In the genomic region with DNA sequence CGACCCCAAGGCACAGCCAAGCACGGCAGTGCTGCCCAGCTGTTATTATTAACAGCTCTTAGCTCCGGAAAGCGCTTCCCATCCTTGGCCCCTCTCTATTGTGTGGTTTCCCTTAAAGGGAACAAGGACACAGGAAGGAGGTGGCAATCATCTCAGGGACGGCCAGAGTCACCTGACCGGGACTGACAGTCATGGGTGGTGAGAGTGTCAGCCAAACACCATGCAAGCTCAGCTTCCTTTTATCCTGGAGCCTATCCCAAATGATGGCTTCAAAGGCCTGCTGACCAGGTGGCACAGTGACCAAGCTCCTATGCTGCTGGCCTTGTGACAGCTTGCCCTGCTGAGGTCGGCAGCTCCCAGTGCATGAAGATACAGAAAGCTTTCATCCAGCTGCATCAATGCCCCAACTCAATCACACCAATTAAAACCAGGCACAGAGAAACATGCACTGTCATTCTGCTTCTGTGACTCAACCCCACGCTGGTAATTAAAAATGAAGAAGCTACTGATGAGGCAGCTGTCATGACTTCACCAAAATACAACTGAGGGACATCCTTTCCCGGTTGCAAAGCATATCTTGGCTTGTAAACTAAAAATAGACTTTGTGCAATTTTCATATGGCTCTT, we compare ENCODE assay signal across 9 cellular contexts. TPM values are rescaled to one million over a fixed set of nuclear protein-coding genes. Genes with fewer than 3 reads are reported as not detected.
DNase-seq lines count a peak whose midpoint lies in the region; ATAC-seq and TF ChIP-seq lines count a peak whose summit lies in the region.
"Had no signal": no experiment of that assay in that cellular context is flagged by ENCODE, and none has a peak within 500 bp of the region (broad histone marks: within the 10 kb centered on the region; RNA-seq: fewer than 3 reads in every experiment).

No MANE protein-coding gene starts in this region.

- TF ChIP-seq CTCF in glutamatergic neuron (IDR thresholded peaks at IDR 0.05; ENCODE audit: partially characterized antibody, unreplicated experiment), result no peak

- H3K27me3 Mint-ChIP-seq in glutamatergic neuron (ENCODE audit: unreplicated experiment), result peaks cover 10% of the 10 kb centered on the region

- H3K4me1 Mint-ChIP-seq in glutamatergic neuron (ENCODE audit: low read depth, unreplicated experiment), result peaks cover 51% of the 10 kb centered on the region
- H3K4me1 Mint-ChIP-seq: stimulated activated memory B cell treated with anti-CD40 and anti-IgM and Interleukin-4, amounts not matched to agents 10 μg/mL and 1 μg/mL and 100 μg/mL, for 72 hours had no signal

- no peak for ATAC-seq in GM21515 (IDR thresholded peaks at IDR 0.05; ENCODE audit: unreplicated experiment)
- ATAC-seq: stimulated activated memory B cell treated with anti-CD40 and anti-IgM and Interleukin-4, amounts not matched to agents 10 μg/mL and 1 μg/mL and 100 μg/mL, for 72 hours had no signal

- H3K36me3 Mint-ChIP-seq in glutamatergic neuron (ENCODE audit: unreplicated experiment), result no peaks in the 10 kb centered on the region
- H3K36me3 Mint-ChIP-seq: stimulated activated memory B cell treated with anti-CD40 and anti-IgM and Interleukin-4, amounts not matched to agents 10 μg/mL and 1 μg/mL and 100 μg/mL, for 72 hours had no signal

- H3K4me3 Mint-ChIP-seq in glutamatergic neuron (ENCODE audit: unreplicated experiment), result no peak overlapping the region
- H3K4me3 Mint-ChIP-seq: stimulated activated memory B cell treated with anti-CD40 and anti-IgM and Interleukin-4, amounts not matched to agents 10 μg/mL and 1 μg/mL and 100 μg/mL, for 72 hours had no signal

- H3K27ac Mint-ChIP-seq in glutamatergic neuron (ENCODE audit: unreplicated experiment), result peak overlapping the region; percentile 43
- H3K27ac Mint-ChIP-seq: stimulated activated memory B cell treated with anti-CD40 and anti-IgM and Interleukin-4, amounts not matched to agents 10 μg/mL and 1 μg/mL and 100 μg/mL, for 72 hours had no signal

- DNase-seq in GM04504 (ENCODE audit: low read depth) (peak; percentile 67), SIG-M5 (lab: John Stamatoyannopoulos, UW) (peak; percentile 19), glutamatergic neuron (no peak), putamen (ENCODE audit: low spot score) (peak; percentile 77), DMS79 treated with DMSO at 0.1 percent for 48 hours (lab: John Stamatoyannopoulos, UW) (no peak), ACHN (no peak)
- DNase-seq: pancreas had no signal

- peaks cover 11% of the 10 kb centered on the region for H3K9me3 Mint-ChIP-seq in glutamatergic neuron (ENCODE audit: unreplicated experiment)
- H3K9me3 Mint-ChIP-seq: stimulated activated memory B cell treated with anti-CD40 and anti-IgM and Interleukin-4, amounts not matched to agents 10 μg/mL and 1 μg/mL and 100 μg/mL, for 72 hours had no signal

- in situ Hi-C loops in ACHN (cut with HindIII; ENCODE audit: low pct_ligation_motif_present, low pct_unique_long_range_greater_than_20kb, low sequenced_read_pairs), result no loop called here

RNA-seq across cellular contexts. Expression of gene PCSK6, which starts 34.1 kb away (rescaled TPM):
- 3.8 TPM for total RNA-seq in glutamatergic neuron (ENCODE audit: unreplicated experiment)

Comparison
In these comparisons a context has a peak if more than half of its experiments do, and no peak if none do; other contexts are left out.
1. DNase-seq: peak in GM04504 (single experiment), SIG-M5 (single experiment) and putamen (single experiment); none in glutamatergic neuron (single experiment), DMS79 treated with DMSO at 0.1 percent for 48 hours (single experiment) and ACHN (single experiment).